ENCODE assay signal across 1 cellular context in the genomic region with DNA sequence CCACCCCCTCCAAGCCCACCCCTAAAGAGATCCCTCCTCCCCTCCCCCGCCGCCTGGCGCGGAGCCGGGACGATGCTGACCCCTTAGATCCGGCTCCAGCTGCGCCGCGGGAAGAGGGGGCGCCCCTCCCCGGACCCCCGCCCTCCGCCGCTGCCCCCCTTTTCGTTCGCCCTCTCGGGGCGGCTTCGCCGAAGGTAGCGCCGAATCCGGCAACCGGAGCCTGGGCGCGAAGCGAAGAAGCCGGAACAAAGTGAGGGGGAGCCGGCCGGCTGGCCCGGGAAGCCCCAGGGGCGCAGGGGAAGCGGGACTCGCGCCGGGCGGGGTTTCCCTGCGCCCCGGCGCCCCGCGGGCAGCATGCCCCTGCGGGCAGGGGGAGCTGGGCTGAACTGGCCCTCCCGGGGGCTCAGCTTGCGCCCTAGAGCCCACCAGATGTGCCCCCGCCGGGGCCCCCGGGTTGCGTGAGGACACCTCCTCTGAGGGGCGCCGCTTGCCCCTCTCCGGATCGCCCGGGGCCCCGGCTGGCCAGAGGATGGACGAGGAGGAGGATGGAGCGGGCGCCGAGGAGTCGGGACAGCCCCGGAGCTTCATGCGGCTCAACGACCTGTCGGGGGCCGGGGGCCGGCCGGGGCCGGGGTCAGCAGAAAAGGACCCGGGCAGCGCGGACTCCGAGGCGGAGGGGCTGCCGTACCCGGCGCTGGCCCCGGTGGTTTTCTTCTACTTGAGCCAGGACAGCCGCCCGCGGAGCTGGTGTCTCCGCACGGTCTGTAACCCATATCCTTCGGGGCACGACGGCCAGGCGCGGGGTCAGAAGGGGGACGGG.
TF ChIP-seq lines count a peak whose summit lies in the region.

No MANE protein-coding gene starts in this region.

TF ChIP-seq in endothelial cell of umbilical vein, 7 proteins besides CTCF, POLR2A, EP300 and RAD21:
- TF ChIP-seq MYC (IDR thresholded peaks at IDR 0.05; ENCODE audit: low read depth, low read length) (no peak), EZH2 (IDR thresholded peaks at IDR 0.05; ENCODE audit: borderline replicate concordance, low read depth, low read length, severe bottlenecking) (peak; percentile 94)
